ENCODE assay signal across 19 cellular contexts in genomic region chr19:46727036-46727501, GRCh38. TPM values are rescaled to one million over a fixed set of nuclear protein-coding genes. Genes with fewer than 3 reads are reported as not detected.
DNase-seq lines count a peak whose midpoint lies in the region; ATAC-seq and TF ChIP-seq lines count a peak whose summit lies in the region.
"Had no signal": no experiment of that assay in that cellular context is flagged by ENCODE, and none has a peak within 500 bp of the region (broad histone marks: within the 10 kb centered on the region; RNA-seq: fewer than 3 reads in every experiment).

No MANE protein-coding gene starts in this region.

- H2BK5ac ChIP-seq in mesenchymal stem cell (ENCODE audit: low read depth, low read length, poor library complexity, severe bottlenecking) = no peak overlapping the region

- no peak overlapping the region for H3K4me3 ChIP-seq in dorsolateral prefrontal cortex
- H3K4me3 ChIP-seq in mesenchymal stem cell (ENCODE audit: insufficient read depth in 1 of 2, low read depth in 1 of 2, low read length in 2 of 2) = no peak overlapping the region
- no peak overlapping the region for H3K4me3 ChIP-seq in upper lobe of right lung
- H3K4me3 ChIP-seq: A549, lung, SJSA1 had no signal

- H3K9me3 ChIP-seq in mesenchymal stem cell (ENCODE audit: control insufficient read depth, low read length) (no peaks in the 10 kb centered on the region), upper lobe of right lung (no peaks in the 10 kb centered on the region)
- H3K9me3 ChIP-seq: A549, SJSA1 had no signal

- no peak overlapping the region for H3K4me2 ChIP-seq in mesenchymal stem cell (ENCODE audit: low read length, poor library complexity, severe bottlenecking)
- H3K4me2 ChIP-seq: A549 had no signal

- intact Hi-C loops in Right ventricle myocardium superior (cut with DNase I) = no loop called here
- intact Hi-C loops in left ventricle myocardium superior (cut with micrococcal nuclease) = no loop called here
- intact Hi-C loops in dorsolateral prefrontal cortex (cut with DNase I) = loop anchor here (5.0 kb wide), 2 partner anchors 65 to 115 kb away; partner anchors contain the start of gene DACT3 (in 1 of the 2)
- intact Hi-C loops in upper lobe of right lung (cut with DNase I) = no loop called here

- no peak overlapping the region for H3K4ac ChIP-seq in mesenchymal stem cell (ENCODE audit: low read depth in 1 of 2, low read length in 2 of 2)

- H3K14ac ChIP-seq in mesenchymal stem cell (ENCODE audit: low read length in 2 of 2) = no peak overlapping the region

- H3K27me3 ChIP-seq in dorsolateral prefrontal cortex = no peaks in the 10 kb centered on the region
- H3K27me3 ChIP-seq in mesenchymal stem cell (ENCODE audit: control insufficient read depth in 1 of 2, insufficient read depth in 1 of 2, low read length in 2 of 2) = no peaks in the 10 kb centered on the region
- H3K27me3 ChIP-seq in upper lobe of right lung = no peaks in the 10 kb centered on the region
- H3K27me3 ChIP-seq: SJSA1 had no signal

- H3K36me3 ChIP-seq in mesenchymal stem cell (ENCODE audit: control insufficient read depth in 1 of 2, insufficient read depth in 2 of 2, low read depth in 1 of 2, low read length in 2 of 2) (peaks cover 91 to 93% of the 10 kb centered on the region in 2 experiments), upper lobe of right lung (peaks cover 86% of the 10 kb centered on the region)

- H2BK120ac ChIP-seq in mesenchymal stem cell (ENCODE audit: low read depth, low read length) = no peak overlapping the region

- DNase-seq in Right ventricle myocardium superior (peak; percentile 41), left ventricle myocardium superior (no peak), dorsolateral prefrontal cortex (peak in 2 of 10 donors; percentile 44 to 59), mesenchymal stem cell (no peak), upper lobe of right lung (peak; percentile 64)
- DNase-seq in activated T-cell treated with anti-CD3 and anti-CD28 coated beads, Interleukin-2, amount 50 U/mL, for 48 hours = no peak
- no peak for DNase-seq in activated CD4-positive, alpha-beta T cell treated with anti-CD3 and anti-CD28 coated beads, Interleukin-2, amount 50 U/mL, for 4 hours
- DNase-seq in activated CD4-positive, CD25-positive, alpha-beta regulatory T cell (lab: John Stamatoyannopoulos, UW) = no peak
- DNase-seq: activated CD4-positive, alpha-beta T cell treated with anti-CD3 and anti-CD28 coated beads for 36 hours; activated CD8-positive, alpha-beta memory T cell treated with anti-CD3 and anti-CD28 coated beads, Interleukin-2, amount 50 U/mL, for 48 hours; activated gamma-delta T cell treated with Interleukin-2 at 50 U/mL for 16 hours; naive thymus-derived CD4-positive, alpha-beta T cell; NCI-H1417 treated with DMSO at 0.1 percent for 48 hours; NCI-H2171 treated with DMSO at 0.1 percent for 48 hours; OCI-M1; stimulated activated CD4-positive, alpha-beta T cell treated with anti-CD3 and anti-CD28 coated beads, Interleukin-12 subunit alpha, Interleukin-12 subunit beta, amount 100 ng/mL, for 4 hours had no signal

- no peak overlapping the region for H2BK12ac ChIP-seq in mesenchymal stem cell (ENCODE audit: low read length in 2 of 2)

- WGBS in mesenchymal stem cell = 93% methylated on average over 14 of the region's 14 CpGs

- H3K4me1 ChIP-seq in mesenchymal stem cell (ENCODE audit: control insufficient read depth, insufficient read depth, low read depth, low read length) (peaks cover 59% of the 10 kb centered on the region), upper lobe of right lung (peaks cover 28% of the 10 kb centered on the region)

- H2AK5ac ChIP-seq in mesenchymal stem cell (ENCODE audit: low read length, severe bottlenecking) = no peak overlapping the region

- H4K8ac ChIP-seq in mesenchymal stem cell (ENCODE audit: low read length) = no peak overlapping the region

- TF ChIP-seq CTCF in dorsolateral prefrontal cortex (IDR thresholded peaks at IDR 0.05 in 54 of 56, conservative IDR thresholded peaks at IDR 0.05 in 2 of 56; ENCODE audit: low read depth in 1 of 56, partially characterized antibody in 56 of 56) (no peak), upper lobe of right lung (IDR thresholded peaks at IDR 0.05) (no peak)

- H3K23ac ChIP-seq in mesenchymal stem cell (ENCODE audit: low read length in 2 of 2) = no peak overlapping the region

- H3K9ac ChIP-seq in mesenchymal stem cell (ENCODE audit: low read length) = no peak overlapping the region

- peak overlapping the region; percentile 23 for H4K91ac ChIP-seq in mesenchymal stem cell (ENCODE audit: low read length)

- H2AFZ ChIP-seq in mesenchymal stem cell (ENCODE audit: low read depth, low read length) = no peak overlapping the region

- H3K27ac ChIP-seq in dorsolateral prefrontal cortex (peak overlapping the region in 55 of 59 donors; percentile 0 to 85 (median 64)), mesenchymal stem cell (ENCODE audit: low read length, poor library complexity, severe bottlenecking) (no peak overlapping the region), upper lobe of right lung (no peak overlapping the region)
- H3K27ac ChIP-seq: A549, SJSA1 had no signal

- ATAC-seq in Right ventricle myocardium superior (ENCODE audit: poor library complexity) = no peak
- ATAC-seq in left ventricle myocardium superior = no peak
- ATAC-seq in upper lobe of right lung = no peak
- ATAC-seq: A549; activated CD4-positive, alpha-beta T cell treated with anti-CD3 and anti-CD28 coated beads for 36 hours; naive thymus-derived CD4-positive, alpha-beta T cell had no signal

- H2BK15ac ChIP-seq in mesenchymal stem cell (ENCODE audit: low read depth, poor library complexity, severe bottlenecking) = no peak overlapping the region

- peaks cover 58% of the 10 kb centered on the region for H3K79me1 ChIP-seq in mesenchymal stem cell (replicated peaks; ENCODE audit: low read length, poor library complexity, severe bottlenecking)

- H3K18ac ChIP-seq in mesenchymal stem cell (ENCODE audit: low read depth in 1 of 2, low read length in 2 of 2) = no peak overlapping the region

RNA-seq across cellular contexts. Expression of gene PRKD2, which starts 10.2 kb away (rescaled TPM):
- total RNA-seq in Right ventricle myocardium superior = 10.1 TPM
- total RNA-seq in left ventricle myocardium superior = 9.3 TPM
- 10 to 100 TPM in 104 of 120 experiments, 1 to 10 TPM in 16; 6.8 to 37.3 (median 13.5) TPM for total RNA-seq in dorsolateral prefrontal cortex
- polyA plus RNA-seq in mesenchymal stem cell (2013, experiment 1 of 2) = 25.9 TPM
- polyA plus RNA-seq in mesenchymal stem cell (2013, experiment 2 of 2) = 23.5 TPM
- total RNA-seq in upper lobe of right lung = 58.9 TPM

RNA-seq across cellular contexts. Expression of gene FKRP, which starts 18.8 kb away (rescaled TPM):
- total RNA-seq in Right ventricle myocardium superior = 13.9 TPM
- total RNA-seq in left ventricle myocardium superior = 15.3 TPM
- 10 to 100 TPM; 18.2 to 45.4 (median 30.5) TPM for total RNA-seq in dorsolateral prefrontal cortex
- polyA plus RNA-seq in mesenchymal stem cell (2013, experiment 1 of 2) = 24.9 TPM
- 24.4 TPM for polyA plus RNA-seq in mesenchymal stem cell (2013, experiment 2 of 2)
- 14.2 TPM for total RNA-seq in upper lobe of right lung

RNA-seq across cellular contexts. Expression of gene STRN4, which starts 19.2 kb away (rescaled TPM):
- total RNA-seq in Right ventricle myocardium superior (38.4 TPM), left ventricle myocardium superior (49.0 TPM), dorsolateral prefrontal cortex (100 to 1,000 TPM in 19 of 120 experiments, 10 to 100 TPM in 101; 69.7 to 119 (median 86.8) TPM), upper lobe of right lung (68.5 TPM)
- polyA plus RNA-seq in mesenchymal stem cell (2013, experiment 1 of 2) = 56.4 TPM
- 56.1 TPM for polyA plus RNA-seq in mesenchymal stem cell (2013, experiment 2 of 2)

Comparison
In these comparisons a context has a peak if more than half of its experiments do, and no peak if none do; other contexts are left out.
1. DNase-seq: peak in Right ventricle myocardium superior (single experiment) and upper lobe of right lung (single experiment); none in left ventricle myocardium superior (single experiment), mesenchymal stem cell (single experiment), activated T-cell treated with anti-CD3 and anti-CD28 coated beads, Interleukin-2, amount 50 U/mL, for 48 hours (0 of 2), activated CD4-positive, alpha-beta T cell treated with anti-CD3 and anti-CD28 coated beads, Interleukin-2, amount 50 U/mL, for 4 hours (0 of 2) and activated CD4-positive, CD25-positive, alpha-beta regulatory T cell (0 of 4).
2. H3K27ac ChIP-seq: peak in dorsolateral prefrontal cortex (55 of 59); none in mesenchymal stem cell (single experiment) and upper lobe of right lung (single experiment).
3. intact Hi-C loops: an anchor here in dorsolateral prefrontal cortex (5.0 kb wide); none called in Right ventricle myocardium superior, left ventricle myocardium superior and upper lobe of right lung.